In genomic region chr12:14655284-14655683, GRCh38 we compare ENCODE assay signal across 33 cellular contexts. TPM values are rescaled to one million over a fixed set of nuclear protein-coding genes. Genes with fewer than 3 reads are reported as not detected.
"Had no signal": no experiment of that assay in that cellular context is flagged by ENCODE, and none has a peak within 500 bp of the region (broad histone marks: within the 10 kb centered on the region; RNA-seq: fewer than 3 reads in every experiment).

No MANE protein-coding gene starts in this region.

- H3K27me3 Mint-ChIP-seq: type B pancreatic cell had no signal

- FAIRE-seq: islet of Langerhans had no signal

- H3K27me3 ChIP-seq: dorsolateral prefrontal cortex, esophagus muscularis mucosa, foreskin keratinocyte, gastroesophageal sphincter, heart left ventricle, hepatocyte, left lung, neural progenitor cell, right atrium auricular region, sigmoid colon, testis, tibial artery had no signal

- H3K27ac ChIP-seq: dorsolateral prefrontal cortex, epithelial cell of prostate, esophagus muscularis mucosa, foreskin keratinocyte, gastroesophageal sphincter, heart left ventricle, hepatocyte, left lung, neural progenitor cell, prostate gland, right atrium auricular region, sigmoid colon, testis, tibial artery had no signal

- H3K4me3 Mint-ChIP-seq: naive thymus-derived CD4-positive, alpha-beta T cell; nephron; neural progenitor cell; stimulated activated effector memory CD8-positive, alpha-beta T cell treated with anti-CD3 and anti-CD28 coated beads, Interleukin-12 subunit alpha, Interleukin-12 subunit beta, amount 100 ng/mL, for 72 hours; type B pancreatic cell had no signal

- H3K4me3 ChIP-seq: dorsolateral prefrontal cortex, esophagus muscularis mucosa, gastroesophageal sphincter, heart left ventricle, hepatocyte, left lung, neural progenitor cell, prostate gland, right atrium auricular region, sigmoid colon, testis, tibial artery had no signal

- DNase-seq: dorsolateral prefrontal cortex; effector CD4-positive, alpha-beta T cell; foreskin keratinocyte; heart left ventricle; left cardiac atrium; left lung; mesenchymal stem cell; midbrain; naive thymus-derived CD4-positive, alpha-beta T cell; sigmoid colon; stimulated activated CD4-positive, alpha-beta T cell treated with anti-CD3 and anti-CD28 coated beads, Interleukin-2, amount 100 ng/mL, for 24 hours; stimulated activated CD4-positive, alpha-beta T cell treated with anti-CD3 and anti-CD28 coated beads, Interleukin-4, amount 100 ng/mL, for 24 hours; stimulated activated naive CD8-positive, alpha-beta T cell treated with anti-CD3 and anti-CD28 coated beads, Interleukin-15, Interleukin-2, amounts not matched to agents 100 U/mL and 50 U/mL, for 24 hours; substantia nigra; testis; tibial artery had no signal

- H3K4me1 Mint-ChIP-seq: naive thymus-derived CD4-positive, alpha-beta T cell; neural progenitor cell had no signal

- H3K4me2 ChIP-seq: hepatocyte, neural progenitor cell had no signal

- ATAC-seq: gastroesophageal sphincter; heart left ventricle; left cardiac atrium; left lung; naive thymus-derived CD4-positive, alpha-beta T cell had no signal

- H3K36me3 Mint-ChIP-seq: naive thymus-derived CD4-positive, alpha-beta T cell; neural progenitor cell; stimulated activated effector memory CD8-positive, alpha-beta T cell treated with anti-CD3 and anti-CD28 coated beads, Interleukin-12 subunit alpha, Interleukin-12 subunit beta, amount 100 ng/mL, for 72 hours had no signal

- H3K36me3 ChIP-seq: esophagus muscularis mucosa, gastroesophageal sphincter, heart left ventricle, left lung, neural progenitor cell, prostate gland, right atrium auricular region, sigmoid colon, tibial artery had no signal

- H2AFZ ChIP-seq: hepatocyte, neural progenitor cell had no signal

- H3K27ac Mint-ChIP-seq: naive thymus-derived CD4-positive, alpha-beta T cell; nephron; neural progenitor cell; type B pancreatic cell had no signal

- H3K4me1 ChIP-seq: esophagus muscularis mucosa, gastroesophageal sphincter, heart left ventricle, left lung, neural progenitor cell, prostate gland, right atrium auricular region, sigmoid colon, testis, tibial artery had no signal

- H3K9me3 ChIP-seq: esophagus muscularis mucosa, gastroesophageal sphincter, heart left ventricle, left lung, prostate gland, right atrium auricular region, sigmoid colon, testis, tibial artery had no signal

- H3K79me2 ChIP-seq: hepatocyte had no signal

- H3K9ac ChIP-seq: neural progenitor cell had no signal

- H3K9me3 Mint-ChIP-seq: nephron; neural progenitor cell; stimulated activated effector memory CD8-positive, alpha-beta T cell treated with anti-CD3 and anti-CD28 coated beads, Interleukin-12 subunit alpha, Interleukin-12 subunit beta, amount 100 ng/mL, for 72 hours; type B pancreatic cell had no signal

RNA-seq across cellular contexts. Expression of gene GUCY2C, which starts 41.1 kb away (rescaled TPM):
- total RNA-seq: esophagus muscularis mucosa; fibroblast of lung; foreskin keratinocyte; gastroesophageal sphincter; kidney epithelial cell; left cardiac atrium; left lung; lung microvascular endothelial cell; naive thymus-derived CD4-positive, alpha-beta T cell; osteocyte; right atrium auricular region; skeletal muscle tissue; urinary bladder had no signal
- polyA plus RNA-seq: foreskin keratinocyte; naive thymus-derived CD4-positive, alpha-beta T cell; urinary bladder had no signal
